ENCODE assay signal across 14 cellular contexts in genomic region chr15:98830034-98830634, GRCh38.
"Had no signal": no experiment of that assay in that cellular context is flagged by ENCODE, and none has a peak within 500 bp of the region (broad histone marks: within the 10 kb centered on the region; RNA-seq: fewer than 3 reads in every experiment).

No MANE protein-coding gene starts in this region.

- H3K27ac ChIP-seq: coronary artery, heart left ventricle, sigmoid colon, skin epidermis, stomach had no signal

- H3K4me3 ChIP-seq: coronary artery, heart left ventricle, sigmoid colon, skin epidermis, stomach had no signal

- ATAC-seq: heart left ventricle; naive thymus-derived CD4-positive, alpha-beta T cell had no signal

- H3K27me3 ChIP-seq: heart left ventricle, sigmoid colon, stomach had no signal

- H3K36me3 ChIP-seq: sigmoid colon had no signal

- DNase-seq: effector CD4-positive, alpha-beta T cell; foreskin melanocyte; heart left ventricle; hippocampal formation; kidney glomerular epithelial cell; naive thymus-derived CD4-positive, alpha-beta T cell; nephron progenitor cell; sigmoid colon; stimulated activated naive CD4-positive, alpha-beta T cell; stomach; substantia nigra; trophoblast cell had no signal
